1 cellular context compared by ENCODE assay signal in the genomic region with DNA sequence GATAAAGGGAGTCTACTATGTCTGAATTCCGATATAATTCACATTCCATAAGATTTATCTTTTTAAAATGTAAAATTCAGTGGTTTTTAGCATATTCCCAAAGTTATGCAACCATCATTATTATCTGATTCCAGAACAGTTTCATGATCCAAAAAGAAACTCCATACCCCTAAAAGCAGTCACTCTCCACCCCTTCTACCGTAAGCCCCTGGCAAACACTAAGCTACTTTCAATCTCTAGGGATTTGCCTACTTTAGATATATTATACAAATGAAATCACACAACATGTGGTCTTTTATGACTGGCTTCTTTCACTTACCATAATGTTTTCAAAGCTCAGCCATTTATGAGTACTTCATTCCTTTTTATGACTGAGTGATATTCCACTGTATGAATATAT.
TF ChIP-seq lines count a peak whose summit lies in the region.

No MANE protein-coding gene starts in this region.

TF ChIP-seq in GM23338, 12 proteins besides CTCF, POLR2A, EP300 and RAD21 (continued from another document):
- TF ChIP-seq ZNF462 (CRISPR knock-in tag; IDR thresholded peaks at IDR 0.05): no peak
- no peak for TF ChIP-seq ZNF331 (CRISPR knock-in tag; IDR thresholded peaks at IDR 0.05; ENCODE audit: low read depth)
- no peak for TF ChIP-seq NANOG (IDR thresholded peaks at IDR 0.05; ENCODE audit: borderline replicate concordance)
- no peak for TF ChIP-seq ZNF114 (CRISPR knock-in tag; IDR thresholded peaks at IDR 0.05)
- TF ChIP-seq EZH2 (IDR thresholded peaks at IDR 0.05; ENCODE audit: low read depth, unreplicated experiment): no peak
- TF ChIP-seq EZH2phosphoT487 (IDR thresholded peaks at IDR 0.05; ENCODE audit: unreplicated experiment): no peak
- TF ChIP-seq POLR2AphosphoS5 (IDR thresholded peaks at IDR 0.05; ENCODE audit: low read depth): no peak
- no peak for TF ChIP-seq JUNB (IDR thresholded peaks at IDR 0.05; ENCODE audit: unreplicated experiment)
TF ChIP-seq in GM23338: peak in this region for 0.
